Comparison of ENCODE assay signal across 8 cellular contexts in the genomic region with DNA sequence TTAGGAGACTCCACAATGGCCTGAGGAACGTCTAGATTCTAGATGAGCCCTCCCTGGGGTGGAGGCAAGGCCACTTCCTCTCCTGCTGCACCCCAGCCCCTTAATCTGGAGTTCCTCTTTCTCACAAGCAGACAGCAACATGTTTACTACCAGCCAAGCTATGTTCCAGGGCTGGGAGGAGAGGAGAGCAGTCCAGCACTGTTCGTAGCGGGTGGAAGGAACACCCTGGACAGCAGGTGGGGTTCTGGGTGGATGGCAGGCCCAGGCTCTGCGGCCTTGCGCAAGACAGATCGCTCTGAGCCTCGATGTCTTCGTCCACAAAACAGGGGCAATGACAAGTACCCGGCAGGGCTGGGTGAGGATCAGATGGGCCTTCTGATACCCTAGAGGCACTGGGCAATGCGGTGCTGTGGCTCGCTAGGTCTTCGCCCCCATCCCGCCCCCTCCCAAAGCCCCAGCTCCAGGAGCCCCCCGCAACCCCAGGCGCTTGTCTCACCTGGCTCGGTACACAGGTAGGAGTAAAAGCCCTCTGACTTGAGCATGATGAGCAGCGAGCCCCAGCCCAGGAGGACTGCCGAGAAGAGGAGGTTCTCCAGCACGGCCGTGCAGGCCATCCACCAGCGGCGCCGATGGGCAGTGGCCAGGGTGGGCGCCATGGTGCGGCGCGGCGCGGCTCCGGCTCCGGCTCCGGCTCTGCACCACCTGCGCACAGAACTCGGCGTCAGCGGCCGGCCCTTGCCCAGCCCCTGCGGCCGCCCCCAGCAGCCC. TPM values are rescaled to one million over a fixed set of nuclear protein-coding genes. Genes with fewer than 3 reads are reported as not detected.
DNase-seq lines count a peak whose midpoint lies in the region; ATAC-seq and TF ChIP-seq lines count a peak whose summit lies in the region.

No MANE protein-coding gene starts in this region.

- WGBS in body of pancreas, 2 donors, result 31 to 53% methylated on average over 3 to 26 of the region's 39 CpGs
- WGBS in thymus, result 3% methylated on average over 39 of the region's 39 CpGs

- peak overlapping the region; percentile 88 for H3K4me3 ChIP-seq in LNCaP clone FGC (ENCODE audit: low read depth, low read length)
- H3K4me3 ChIP-seq in body of pancreas, result peak overlapping the region; percentile 48 to 55
- H3K4me3 ChIP-seq in left lung, result peak overlapping the region; percentile 78 to 94
- H3K4me3 ChIP-seq in thymus (ENCODE audit: low read length), result peak overlapping the region; percentile 85

- TF ChIP-seq CTCF in LNCaP clone FGC (IDR thresholded peaks at IDR 0.05; ENCODE audit: control insufficient read depth, extremely low read depth, insufficient read depth) (0 out of 2 replicates have a peak, but pooled peaks have one; percentile 4), body of pancreas (IDR thresholded peaks at IDR 0.05) (no peak), left lung (IDR thresholded peaks at IDR 0.05) (no peak)

- H3K4me1 ChIP-seq in body of pancreas (peaks cover 20% of the 10 kb centered on the region), left lung (peaks cover 26 to 70% of the 10 kb centered on the region in 2 donors), thymus (ENCODE audit: control insufficient read depth, insufficient read depth, low read length) (peaks cover 5% of the 10 kb centered on the region)

- H3K9me3 ChIP-seq in body of pancreas (no peaks in the 10 kb centered on the region), left lung (no peaks in the 10 kb centered on the region), thymus (ENCODE audit: control insufficient read depth) (no peaks in the 10 kb centered on the region)

- ATAC-seq in body of pancreas (no peak), left lung (peak; percentile 2), GM18868 (IDR thresholded peaks at IDR 0.05; ENCODE audit: unreplicated experiment) (no peak), HG03378 (IDR thresholded peaks at IDR 0.05; ENCODE audit: unreplicated experiment) (no peak)

- H3K36me3 ChIP-seq in body of pancreas (replicated peaks in 1 of 2; ENCODE audit: insufficient read depth in 1 of 2, low read depth in 2 of 2) (no peaks in the 10 kb centered on the region), left lung (peaks cover 0 to 24% of the 10 kb centered on the region in 2 donors), thymus (ENCODE audit: control insufficient read depth, insufficient read depth) (no peaks in the 10 kb centered on the region)

- peak; percentile 62 for DNase-seq in GF-D8 (lab: John Stamatoyannopoulos, UW)
- DNase-seq in LNCaP clone FGC (ENCODE audit: low read depth), result no peak
- DNase-seq in body of pancreas, result peak in 1 of 4 donors; percentile 68
- peak in 1 of 2 donors; percentile 89 for DNase-seq in left lung
- no peak for DNase-seq in DMS53 (lab: John Stamatoyannopoulos, UW)

- intact Hi-C loops in body of pancreas (cut with DNase I) (no loop called here), left lung (cut with DNase I) (loop anchor here in 1 of 2 donors (10.0 kb wide), 2 partner anchors 53 to 173 kb away; partner anchors contain the start of gene CRK)

- TF ChIP-seq POLR2A in body of pancreas (IDR thresholded peaks at IDR 0.05), result peak in 2 of 3 donors; percentile 23 to 70

- H3K27ac ChIP-seq in body of pancreas, result peak overlapping the region in 3 of 4 donors; percentile 82 to 93 (median 90)
- H3K27ac ChIP-seq in left lung, result peak overlapping the region; percentile 95
- H3K27ac ChIP-seq in thymus (ENCODE audit: low read depth), result peak overlapping the region; percentile 19

- H3K27me3 ChIP-seq in body of pancreas (no peaks in the 10 kb centered on the region), left lung (no peaks in the 10 kb centered on the region), thymus (ENCODE audit: control insufficient read depth, insufficient read depth) (no peaks in the 10 kb centered on the region)

RNA-seq across cellular contexts. Expression of gene SLC43A2, which starts 1.2 kb away (rescaled TPM):
- total RNA-seq in body of pancreas (10 to 100 TPM in 1 of 2 donors, 1 to 10 TPM in 1; 9.6 to 22.4 TPM), left lung (10 to 100 TPM; 53.1 to 87.9 TPM)
- polyA plus RNA-seq in thymus, result 13.9 TPM

RNA-seq across cellular contexts. Expression of gene SCARF1, which starts 18.1 kb away (rescaled TPM):
- 10 to 100 TPM in 1 of 2 donors, 1 to 10 TPM in 1; 9.1 to 15.5 TPM for total RNA-seq in body of pancreas
- 10 to 100 TPM; 24.8 to 33.0 TPM for total RNA-seq in left lung
- 5.8 TPM for polyA plus RNA-seq in thymus

RNA-seq across cellular contexts. Expression of gene RILP, which starts 22.3 kb away (rescaled TPM):
- 10 to 100 TPM; 21.0 to 68.2 TPM for total RNA-seq in body of pancreas
- 10 to 100 TPM; 21.2 to 34.7 TPM for total RNA-seq in left lung
- polyA plus RNA-seq in thymus, result 11.7 TPM

RNA-seq across cellular contexts. Expression of gene PRPF8, which starts 57.3 kb away (rescaled TPM):
- total RNA-seq in body of pancreas, result 100 to 1,000 TPM in 1 of 2 donors, 10 to 100 TPM in 1; 84.7 to 100 TPM
- 100 to 1,000 TPM; 230 to 268 TPM for total RNA-seq in left lung
- polyA plus RNA-seq in thymus, result 86.2 TPM

Comparison
In these comparisons a context has a peak if more than half of its experiments do, and no peak if none do; other contexts are left out.
1. H3K27ac ChIP-seq: peak in every context shown above with its lines; median percentile 95 in left lung; 90 in body of pancreas; 19 in thymus.